8 cellular contexts compared by ENCODE assay signal in the genomic region with DNA sequence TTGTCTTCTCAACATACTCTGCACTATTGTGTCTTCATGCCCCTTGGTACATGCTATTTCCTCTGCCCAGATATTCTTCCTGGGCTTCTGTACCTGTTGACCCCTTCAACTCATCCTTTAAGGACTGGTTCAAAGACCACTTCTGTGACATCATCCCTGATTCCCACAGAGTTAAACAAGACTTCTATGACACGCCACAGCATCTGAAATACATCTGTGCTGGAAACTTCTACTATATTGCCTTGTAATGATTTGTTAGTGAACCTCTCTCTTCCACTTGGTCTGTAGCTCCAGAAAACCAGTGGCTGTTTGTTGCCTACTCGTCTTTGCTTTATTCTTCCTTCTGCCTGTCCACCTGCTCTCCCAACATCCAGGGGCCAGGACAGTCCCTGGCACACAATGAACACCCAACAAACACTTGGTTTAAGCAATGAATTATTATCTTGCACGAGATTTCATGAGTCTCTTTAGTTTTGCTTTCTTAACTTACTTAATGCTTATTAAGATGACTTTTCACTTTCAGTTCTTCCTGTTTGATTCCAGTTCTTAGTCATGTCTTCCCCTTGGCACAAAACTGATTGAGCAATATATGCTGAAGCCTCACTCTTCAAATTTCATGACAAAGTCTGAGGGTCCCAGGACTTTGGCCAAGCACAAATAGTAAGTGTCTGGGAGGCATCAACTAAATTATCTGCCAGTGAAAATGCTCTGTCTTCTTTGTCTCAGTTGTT.
DNase-seq lines count a peak whose midpoint lies in the region; ATAC-seq and TF ChIP-seq lines count a peak whose summit lies in the region.
"Had no signal": no experiment of that assay in that cellular context is flagged by ENCODE, and none has a peak within 500 bp of the region (broad histone marks: within the 10 kb centered on the region; RNA-seq: fewer than 3 reads in every experiment).

No MANE protein-coding gene starts in this region.

- peak overlapping the region; percentile 76 for H3K27ac ChIP-seq in brain microvascular endothelial cell
- peak overlapping the region; percentile 44 for H3K27ac ChIP-seq in temporal lobe (ENCODE audit: low read depth, low read length)

- no peak for TF ChIP-seq CTCF in GM20000 (IDR thresholded peaks at IDR 0.05; ENCODE audit: extremely low read depth, missing control alignments)
- no peak for TF ChIP-seq CTCF in brain microvascular endothelial cell (IDR thresholded peaks at IDR 0.05; ENCODE audit: low read depth, low read length, missing control alignments)

- peak; percentile 98 for ATAC-seq in HG03159 (IDR thresholded peaks at IDR 0.05; ENCODE audit: unreplicated experiment)
- ATAC-seq in left lobe of liver = no peak

- H3K36me3 ChIP-seq in brain microvascular endothelial cell (replicated peaks) = no peaks in the 10 kb centered on the region

- H3K27me3 ChIP-seq in brain microvascular endothelial cell (replicated peaks) = no peaks in the 10 kb centered on the region

- in situ Hi-C loops in brain microvascular endothelial cell (cut with HindIII; ENCODE audit: low pct_ligation_motif_present, low sequenced_read_pairs) = no loop called here

- peak; percentile 30 for DNase-seq in GM20000 (ENCODE audit: low spot score)
- peak; percentile 32 for DNase-seq in brain microvascular endothelial cell
- DNase-seq in left lobe of liver (ENCODE audit: low spot score) = no peak
- no peak for DNase-seq in activated CD4-positive, alpha-beta T cell treated with anti-CD3 and anti-CD28 coated beads for 4 hours
- DNase-seq in KG1 (lab: John Stamatoyannopoulos, UW) = no peak
- DNase-seq: activated CD4-positive, alpha-beta T cell treated with anti-CD3 and anti-CD28 coated beads, Interleukin-2, amount 10 ng/mL, durations not matched to agents 24 days and 14 days had no signal

- H3K4me3 ChIP-seq in brain microvascular endothelial cell (ENCODE audit: low read depth, low read length) = no peak overlapping the region

Comparison
In these comparisons a context has a peak if more than half of its experiments do, and no peak if none do; other contexts are left out.
1. DNase-seq: peak in GM20000 (single experiment) and brain microvascular endothelial cell (single experiment); none in left lobe of liver (single experiment), activated CD4-positive, alpha-beta T cell treated with anti-CD3 and anti-CD28 coated beads for 4 hours (0 of 2) and KG1 (single experiment).